Comparison of ENCODE assay signal across 1 cellular context in genomic region chr1:24150228-24151174, GRCh38.
A peak's percentile ranks its signal among the peaks of the same experiment; 100 is the strongest.
TF ChIP-seq lines count a peak whose summit lies in the region.

No MANE protein-coding gene starts in this region.

TF ChIP-seq in HepG2, 621 proteins besides CTCF, POLR2A, EP300 and RAD21 (continues in another document):
- TF ChIP-seq ZNF572 (CRISPR knock-in tag; IDR thresholded peaks at IDR 0.05) (0 out of 2 replicates have a peak, but pooled peaks have one; percentile 65), NONO (IDR thresholded peaks at IDR 0.05) (no peak), NONO (CRISPR knock-in tag; conservative IDR thresholded peaks at IDR 0.05) (0 out of 2 replicates have a peak, but pooled peaks have one; percentile 27), ZNF501 (CRISPR knock-in tag; IDR thresholded peaks at IDR 0.05) (peak; percentile 53; the same call in 1 of the 2 replicates), ZNF850 (CRISPR knock-in tag; conservative IDR thresholded peaks at IDR 0.05) (0 out of 2 replicates have a peak, but pooled peaks have one; percentile 47), LCORL (IDR thresholded peaks at IDR 0.05) (no peak), LCORL (CRISPR knock-in tag; IDR thresholded peaks at IDR 0.05) (0 out of 2 replicates have a peak, but pooled peaks have one; percentile 69), SPEN (CRISPR knock-in tag; IDR thresholded peaks at IDR 0.05; ENCODE audit: low read depth) (peak; percentile 47; the same call in 1 of the 2 replicates), ZBTB7B (CRISPR knock-in tag; IDR thresholded peaks at IDR 0.05) (no peak), ZNF746 (CRISPR knock-in tag; IDR thresholded peaks at IDR 0.05) (peak; percentile 49; the same call in 1 of the 2 replicates), PAXIP1 (CRISPR knock-in tag; conservative IDR thresholded peaks at IDR 0.05) (peak; percentile 37; the same call in 1 of the 2 replicates), ZNF766 (CRISPR knock-in tag; IDR thresholded peaks at IDR 0.05; ENCODE audit: borderline replicate concordance) (no peak), SALL1 (CRISPR knock-in tag; IDR thresholded peaks at IDR 0.05) (peak; percentile 72), MTA1 (CRISPR knock-in tag; IDR thresholded peaks at IDR 0.05; ENCODE audit: borderline replicate concordance) (0 out of 2 replicates have a peak, but pooled peaks have one; percentile 62), GATAD1 (CRISPR knock-in tag; IDR thresholded peaks at IDR 0.05) (no peak), UBTF (CRISPR knock-in tag; IDR thresholded peaks at IDR 0.05) (0 out of 2 replicates have a peak, but pooled peaks have one; percentile 28), MYC (CRISPR knock-in tag; IDR thresholded peaks at IDR 0.05; ENCODE audit: borderline replicate concordance) (peak; percentile 43; the same call in 1 of the 2 replicates), HNF1B (CRISPR knock-in tag; IDR thresholded peaks at IDR 0.05) (peak; percentile 53; the same call in 1 of the 2 replicates), GLMP (CRISPR knock-in tag; IDR thresholded peaks at IDR 0.05; ENCODE audit: borderline replicate concordance) (no peak), ZNF136 (CRISPR knock-in tag; IDR thresholded peaks at IDR 0.05; ENCODE audit: low read depth) (peak; percentile 51; the same call in 1 of the 2 replicates), PAWR (CRISPR knock-in tag; IDR thresholded peaks at IDR 0.05; ENCODE audit: borderline replicate concordance) (0 out of 2 replicates have a peak, but pooled peaks have one; percentile 14), KDM2A (CRISPR knock-in tag; IDR thresholded peaks at IDR 0.05; ENCODE audit: borderline replicate concordance, low read depth) (peak; percentile 48; the same call in 1 of the 2 replicates), ZNF598 (CRISPR knock-in tag; IDR thresholded peaks at IDR 0.05; ENCODE audit: borderline replicate concordance) (0 out of 2 replicates have a peak, but pooled peaks have one; percentile 21), MIER3 (CRISPR knock-in tag; IDR thresholded peaks at IDR 0.05; ENCODE audit: borderline replicate concordance) (peak; percentile 23; the same call in 1 of the 2 replicates), ZSCAN22 (CRISPR knock-in tag; IDR thresholded peaks at IDR 0.05) (no peak), ZFP36 (IDR thresholded peaks at IDR 0.05; ENCODE audit: borderline replicate concordance, low read depth, low read length, partially characterized antibody) (peak; percentile 21), ZNF263 (CRISPR knock-in tag; IDR thresholded peaks at IDR 0.05) (peak; percentile 64; the same call in 1 of the 2 replicates), PATZ1 (CRISPR knock-in tag; IDR thresholded peaks at IDR 0.05) (peak; percentile 65), YEATS2 (CRISPR knock-in tag; IDR thresholded peaks at IDR 0.05; ENCODE audit: borderline replicate concordance) (peak; percentile 36; the same call in 1 of the 2 replicates), TEAD3 (CRISPR knock-in tag; optimal IDR thresholded peaks at IDR 0.05; ENCODE audit: borderline replicate concordance) (peak; percentile 71), YY1 (IDR thresholded peaks at IDR 0.05; ENCODE audit: insufficient read depth, insufficient replicate concordance, low read depth, low read length) (peak; percentile 45), ZBTB2 (CRISPR knock-in tag; IDR thresholded peaks at IDR 0.05; ENCODE audit: low read depth) (no peak), HNRNPLL (IDR thresholded peaks at IDR 0.05; ENCODE audit: low read depth, low read length, poor library complexity, severe bottlenecking) (peak; percentile 15), IRF2 (CRISPR knock-in tag; IDR thresholded peaks at IDR 0.05) (0 out of 2 replicates have a peak, but pooled peaks have one; percentile 17), NR2F6 (IDR thresholded peaks at IDR 0.05) (no peak), NR2F6 (CRISPR knock-in tag; IDR thresholded peaks at IDR 0.05) (peak; percentile 38; the same call in 1 of the 2 replicates), TFAP4 (IDR thresholded peaks at IDR 0.05; ENCODE audit: borderline replicate concordance, low read depth) (peak; percentile 52; the same call in 1 of the 2 replicates), ZNF142 (CRISPR knock-in tag; IDR thresholded peaks at IDR 0.05) (peak; percentile 62; the same call in 1 of the 2 replicates), ZNF180 (CRISPR knock-in tag; IDR thresholded peaks at IDR 0.05; ENCODE audit: borderline replicate concordance, low read depth) (no peak), ZSCAN9 (CRISPR knock-in tag; IDR thresholded peaks at IDR 0.05; ENCODE audit: borderline replicate concordance) (no peak), BCL6 (CRISPR knock-in tag; IDR thresholded peaks at IDR 0.05) (peak; percentile 80), ZNF24 (IDR thresholded peaks at IDR 0.05) (no peak)
